29 cellular contexts compared by ENCODE assay signal in the genomic region with DNA sequence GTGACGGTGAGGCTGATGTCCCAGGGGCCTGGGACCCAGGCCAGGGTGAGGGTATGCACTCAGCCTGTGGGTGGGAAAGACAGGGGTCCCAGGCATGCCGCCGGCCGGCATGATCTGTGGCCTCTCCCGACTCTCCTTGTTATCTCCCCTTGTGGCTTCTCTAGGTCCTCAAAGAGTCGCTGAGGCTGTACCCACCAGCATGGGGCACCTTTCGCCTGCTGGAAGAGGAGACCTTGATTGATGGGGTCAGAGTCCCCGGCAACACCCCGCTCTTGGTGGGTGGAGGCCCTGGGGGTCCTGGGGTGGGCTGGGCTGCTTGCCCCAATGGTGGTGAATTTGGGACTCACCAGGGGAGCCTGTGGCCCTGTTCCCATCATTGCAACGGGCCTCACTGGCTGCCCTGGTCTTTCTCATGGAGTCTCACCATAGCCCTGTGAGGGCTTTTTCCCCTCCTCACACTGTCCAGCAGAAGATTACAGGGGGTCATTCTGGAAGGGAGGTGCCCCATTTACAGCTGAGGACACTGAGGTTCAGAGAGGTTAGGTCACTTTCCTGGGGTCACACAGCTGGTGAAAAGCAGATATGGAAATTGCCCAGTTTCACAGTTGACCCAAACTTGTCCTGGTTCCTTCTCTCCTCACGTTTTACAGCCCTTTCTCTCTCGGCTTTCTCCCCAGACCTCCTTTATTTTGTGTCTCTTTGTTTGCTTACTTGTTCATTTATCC. TPM values are rescaled to one million over a fixed set of nuclear protein-coding genes. Genes with fewer than 3 reads are reported as not detected.
DNase-seq lines count a peak whose midpoint lies in the region; ATAC-seq and TF ChIP-seq lines count a peak whose summit lies in the region.
"Had no signal": no experiment of that assay in that cellular context is flagged by ENCODE, and none has a peak within 500 bp of the region (broad histone marks: within the 10 kb centered on the region; RNA-seq: fewer than 3 reads in every experiment).

No MANE protein-coding gene starts in this region.

- peaks cover 10% of the 10 kb centered on the region for H3K4me1 Mint-ChIP-seq in glutamatergic neuron (ENCODE audit: low read depth, unreplicated experiment)
- H3K4me1 Mint-ChIP-seq: B cell; CD4-positive, alpha-beta memory T cell; naive B cell had no signal

- no peak overlapping the region for H2BK5ac ChIP-seq in mesendoderm (ENCODE audit: low read length)

- H3K27ac Mint-ChIP-seq in glutamatergic neuron (ENCODE audit: unreplicated experiment) = peak overlapping the region; percentile 59
- H3K27ac Mint-ChIP-seq: B cell; CD4-positive, alpha-beta memory T cell; T-helper 17 cell had no signal

- H3K36me3 Mint-ChIP-seq in glutamatergic neuron (ENCODE audit: unreplicated experiment) = no peaks in the 10 kb centered on the region
- H3K36me3 Mint-ChIP-seq: CD4-positive, alpha-beta memory T cell; naive B cell had no signal

- peaks cover 6% of the 10 kb centered on the region for H3K9me3 Mint-ChIP-seq in glutamatergic neuron (ENCODE audit: unreplicated experiment)
- H3K9me3 Mint-ChIP-seq: CD4-positive, alpha-beta memory T cell; naive B cell had no signal

- H3K27me3 ChIP-seq in mesendoderm (ENCODE audit: insufficient read depth, low read length, poor library complexity) = no peaks in the 10 kb centered on the region
- H3K27me3 ChIP-seq: cardiac muscle cell had no signal

- no peak overlapping the region for H4K8ac ChIP-seq in mesendoderm (ENCODE audit: low read depth, low read length)

- no CpG with 5 or more reads among the region's 12 CpGs for WGBS in mesendoderm (ENCODE audit: extremely low coverage, insufficient coverage, low lambda C conversion rate)

- H2BK15ac ChIP-seq in mesendoderm (replicated peaks; ENCODE audit: low read depth) = no peak overlapping the region

- H3K23ac ChIP-seq in mesendoderm (ENCODE audit: low read length) = no peak overlapping the region

- no peak for ATAC-seq in GM18858 (IDR thresholded peaks at IDR 0.05; ENCODE audit: unreplicated experiment)
- ATAC-seq in SK-N-SH treated with all-trans-retinoic acid at 6 μM for 48 hours = no peak
- ATAC-seq: esophagus mucosa, PC-3, Right ventricle myocardium inferior, T-helper 17 cell had no signal

- H3K4ac ChIP-seq in mesendoderm (ENCODE audit: low read depth, low read length) = no peak overlapping the region

- intact Hi-C loops in posterior vena cava (cut with DNase I) = no loop called here

- no peaks in the 10 kb centered on the region for H3K36me3 ChIP-seq in mesendoderm (ENCODE audit: control insufficient read depth, insufficient read depth, low read length)
- H3K36me3 ChIP-seq: cardiac muscle cell, left ventricle myocardium inferior, suprapubic skin had no signal

- H2AK5ac ChIP-seq in mesendoderm (ENCODE audit: low read length) = no peak overlapping the region

- no peak overlapping the region for H3K4me3 ChIP-seq in mesendoderm (ENCODE audit: low read length)
- H3K4me3 ChIP-seq: cardiac muscle cell, left ventricle myocardium inferior, suprapubic skin had no signal

- no peaks in the 10 kb centered on the region for H3K79me2 ChIP-seq in mesendoderm (ENCODE audit: control insufficient read depth, insufficient read depth, low read length)

- no peak overlapping the region for H4K5ac ChIP-seq in mesendoderm (ENCODE audit: low read length)

- H3K27me3 Mint-ChIP-seq in glutamatergic neuron (ENCODE audit: unreplicated experiment) = peaks cover 1% of the 10 kb centered on the region

- no peak for TF ChIP-seq CTCF in glutamatergic neuron (IDR thresholded peaks at IDR 0.05; ENCODE audit: partially characterized antibody, unreplicated experiment)

- H3K4me3 Mint-ChIP-seq in glutamatergic neuron (ENCODE audit: unreplicated experiment) = no peak overlapping the region
- H3K4me3 Mint-ChIP-seq: B cell; CD4-positive, alpha-beta memory T cell; naive B cell; T-helper 17 cell had no signal

- no peak overlapping the region for H3K4me2 ChIP-seq in mesendoderm (ENCODE audit: low read length)

- H3K9ac ChIP-seq in mesendoderm (ENCODE audit: low read length) = no peak overlapping the region

- no peak overlapping the region for H3K56ac ChIP-seq in mesendoderm (ENCODE audit: low read length)

- DNase-seq in D341Med (ENCODE audit: low spot score) (peak; percentile 18), glutamatergic neuron (no peak), posterior vena cava (ENCODE audit: low spot score) (peak; percentile 61), mesendoderm (no peak)
- peak; percentile 35 for DNase-seq in activated CD8-positive, alpha-beta memory T cell treated with anti-CD3 and anti-CD28 coated beads for 24 hours
- DNase-seq: ACHN; CD4-positive, alpha-beta memory T cell; DMS 273 treated with DMSO at 0.1 percent for 48 hours; left ventricle myocardium inferior; midbrain; naive B cell; NCI-H1417 treated with DMSO at 0.1 percent for 48 hours; NCI-H2029 treated with DMSO at 0.1 percent for 48 hours; NCI-H524 treated with DMSO at 0.1 percent for 48 hours; NK-92 treated with Interleukin-12 subunit alpha and Interleukin-12 subunit beta, amount 100 ng/mL, for 24 hours; occipital lobe; PC-3; retina; stimulated activated CD4-positive, alpha-beta T cell treated with anti-CD3 and anti-CD28 coated beads, Interleukin-1b, Interleukin-23, amount 100 ng/mL, for 48 hours; stimulated activated naive CD4-positive, alpha-beta T cell treated with Interleukin-2 at 50 U/mL for 16 hours had no signal

- no peaks in the 10 kb centered on the region for H3K4me1 ChIP-seq in mesendoderm (ENCODE audit: control insufficient read depth, low read depth, low read length)
- H3K4me1 ChIP-seq: left ventricle myocardium inferior, suprapubic skin had no signal

- no peak overlapping the region for H3K18ac ChIP-seq in mesendoderm (ENCODE audit: low read length)

- H3K79me1 ChIP-seq in mesendoderm (ENCODE audit: low read length) = no peaks in the 10 kb centered on the region

- H2BK120ac ChIP-seq in mesendoderm (ENCODE audit: low read depth, low read length) = no peak overlapping the region

- no peak overlapping the region for H3K27ac ChIP-seq in mesendoderm (ENCODE audit: low read depth, low read length)
- H3K27ac ChIP-seq: cardiac muscle cell, left ventricle myocardium inferior, suprapubic skin had no signal

TF ChIP-seq in SK-N-SH treated with all-trans-retinoic acid at 6 μM for 48 hours, 23 proteins besides CTCF, POLR2A, EP300 and RAD21:
- TF ChIP-seq ZNF565 (CRISPR knock-in tag; conservative IDR thresholded peaks at IDR 0.05; ENCODE audit: low read depth) = no peak
- no peak for TF ChIP-seq ZNF8 (CRISPR knock-in tag; IDR thresholded peaks at IDR 0.05)
- TF ChIP-seq ARNTL (CRISPR knock-in tag; IDR thresholded peaks at IDR 0.05; ENCODE audit: borderline replicate concordance, low read depth) = no peak
- TF ChIP-seq RARB (CRISPR knock-in tag; IDR thresholded peaks at IDR 0.05) = no peak
- no peak for TF ChIP-seq TOX (CRISPR knock-in tag; IDR thresholded peaks at IDR 0.05; ENCODE audit: borderline replicate concordance)

RNA-seq across cellular contexts. Expression of a gene that starts 37.9 kb away (rescaled TPM):
- 2.1 TPM for total RNA-seq in glutamatergic neuron (ENCODE audit: unreplicated experiment)
- 1 to 10 TPM; 1.3 TPM for total RNA-seq in posterior vena cava
- 0.14 TPM for polyA plus RNA-seq in mesendoderm (2013, experiment 1 of 2)
- 0.11 TPM for polyA plus RNA-seq in mesendoderm (2013, experiment 2 of 2)
- total RNA-seq: esophagus mucosa, H4 had no signal
- polyA plus RNA-seq: CD4-positive, alpha-beta memory T cell had no signal

Comparison
In these comparisons a context has a peak if more than half of its experiments do, and no peak if none do; other contexts are left out.
1. DNase-seq: peak in D341Med (single experiment), activated CD8-positive, alpha-beta memory T cell treated with anti-CD3 and anti-CD28 coated beads for 24 hours (single experiment) and posterior vena cava (single experiment); none in glutamatergic neuron (single experiment) and mesendoderm (single experiment).